Comparison of ENCODE assay signal across 19 cellular contexts in genomic region chr4:149735796-149736195, GRCh38.
DNase-seq lines count a peak whose midpoint lies in the region; ATAC-seq and TF ChIP-seq lines count a peak whose summit lies in the region.
"Had no signal": no experiment of that assay in that cellular context is flagged by ENCODE, and none has a peak within 500 bp of the region (broad histone marks: within the 10 kb centered on the region; RNA-seq: fewer than 3 reads in every experiment).

No MANE protein-coding gene starts in this region.

- no peak overlapping the region for H3K4me3 Mint-ChIP-seq in activated CD4-positive, alpha-beta T cell treated with anti-CD3 and anti-CD28 coated beads, Interleukin-2, amount 10 ng/mL, durations not matched to agents 24 days and 14 days
- H3K4me3 Mint-ChIP-seq: CD8-positive, alpha-beta T cell; stimulated activated naive B cell treated with anti-CD40 and anti-IgM and Interleukin-4, amounts not matched to agents 10 μg/mL and 1 μg/mL and 100 μg/mL, for 72 hours had no signal

- H3K27me3 ChIP-seq in vagina, result no peaks in the 10 kb centered on the region
- H3K27me3 ChIP-seq: Peyer's patch, thyroid gland had no signal

- ATAC-seq in HG02678 (IDR thresholded peaks at IDR 0.05; ENCODE audit: unreplicated experiment), result no peak
- ATAC-seq: CD8-positive, alpha-beta T cell; stimulated activated naive B cell treated with anti-CD40 and anti-IgM and Interleukin-4, amounts not matched to agents 10 μg/mL and 1 μg/mL and 100 μg/mL, for 72 hours had no signal

- DNase-seq in AG10803 (ENCODE audit: low read depth) (peak; percentile 31), LHCN-M2 (ENCODE audit: low read depth) (peak; percentile 17), fibroblast of villous mesenchyme (ENCODE audit: low read depth) (peak; percentile 49), vagina (ENCODE audit: extremely low spot score in 2 of 2) (no peak), GM19240 (ENCODE audit: insufficient read length, low spot score) (no peak)
- DNase-seq in activated CD4-positive, alpha-beta T cell treated with anti-CD3 and anti-CD28 coated beads, Interleukin-2, amount 10 ng/mL, durations not matched to agents 24 days and 14 days, result no peak
- DNase-seq: activated CD4-positive, alpha-beta T cell treated with anti-CD3 and anti-CD28 coated beads, Interleukin-2, amount 50 U/mL, for 4 hours; anterior cingulate cortex; CD8-positive, alpha-beta T cell; DND-41; effector memory CD4-positive, alpha-beta T cell; KBM-7; NCI-H1417; Peyer's patch; stimulated activated CD4-positive, alpha-beta T cell treated with anti-CD3 and anti-CD28 coated beads, Interleukin-15, amount 100 ng/mL, for 24 hours; stimulated activated naive B cell treated with anti-CD40 and anti-IgM and Interleukin-4, amounts not matched to agents 10 μg/mL and 1 μg/mL and 100 μg/mL, for 72 hours; thyroid gland had no signal

- H3K4me1 ChIP-seq in vagina, result no peaks in the 10 kb centered on the region
- H3K4me1 ChIP-seq: Peyer's patch, thyroid gland had no signal

- no peak overlapping the region for H3K27ac Mint-ChIP-seq in activated CD4-positive, alpha-beta T cell treated with anti-CD3 and anti-CD28 coated beads, Interleukin-2, amount 10 ng/mL, durations not matched to agents 24 days and 14 days
- H3K27ac Mint-ChIP-seq: CD8-positive, alpha-beta T cell; stimulated activated naive B cell treated with anti-CD40 and anti-IgM and Interleukin-4, amounts not matched to agents 10 μg/mL and 1 μg/mL and 100 μg/mL, for 72 hours had no signal

- H3K9me3 ChIP-seq in vagina, result no peaks in the 10 kb centered on the region
- H3K9me3 ChIP-seq: Peyer's patch, thyroid gland had no signal

- no peaks in the 10 kb centered on the region for H3K4me1 Mint-ChIP-seq in activated CD4-positive, alpha-beta T cell treated with anti-CD3 and anti-CD28 coated beads, Interleukin-2, amount 10 ng/mL, durations not matched to agents 24 days and 14 days
- H3K4me1 Mint-ChIP-seq: stimulated activated naive B cell treated with anti-CD40 and anti-IgM and Interleukin-4, amounts not matched to agents 10 μg/mL and 1 μg/mL and 100 μg/mL, for 72 hours had no signal

- H3K27ac ChIP-seq in VCaP (no peak overlapping the region), vagina (no peak overlapping the region)
- H3K27ac ChIP-seq: Peyer's patch, thyroid gland had no signal

- intact Hi-C loops in vagina (cut with DNase I), result no loop called here
- intact Hi-C loops in activated CD4-positive, alpha-beta T cell treated with anti-CD3 and anti-CD28 coated beads, Interleukin-2, amount 10 ng/mL, durations not matched to agents 24 days and 14 days (cut with micrococcal nuclease), result no loop called here

- H3K36me3 ChIP-seq in vagina, result no peaks in the 10 kb centered on the region
- H3K36me3 ChIP-seq: Peyer's patch, thyroid gland had no signal

- TF ChIP-seq CTCF in AG10803 (conservative IDR thresholded peaks at IDR 0.05; ENCODE audit: low read length) (no peak), VCaP (conservative IDR thresholded peaks at IDR 0.05) (0 out of 2 replicates have a peak, but pooled peaks have one; percentile 33), fibroblast of villous mesenchyme (IDR thresholded peaks at IDR 0.05; ENCODE audit: insufficient read depth, low read depth, low read length) (no peak), vagina (IDR thresholded peaks at IDR 0.05) (no peak)

- no peaks in the 10 kb centered on the region for H3K36me3 Mint-ChIP-seq in activated CD4-positive, alpha-beta T cell treated with anti-CD3 and anti-CD28 coated beads, Interleukin-2, amount 10 ng/mL, durations not matched to agents 24 days and 14 days (ENCODE audit: low read depth)
- H3K36me3 Mint-ChIP-seq: CD8-positive, alpha-beta T cell; stimulated activated naive B cell treated with anti-CD40 and anti-IgM and Interleukin-4, amounts not matched to agents 10 μg/mL and 1 μg/mL and 100 μg/mL, for 72 hours had no signal

- no peaks in the 10 kb centered on the region for H3K9me3 Mint-ChIP-seq in activated CD4-positive, alpha-beta T cell treated with anti-CD3 and anti-CD28 coated beads, Interleukin-2, amount 10 ng/mL, durations not matched to agents 24 days and 14 days

- no peak for TF ChIP-seq POLR2A in vagina (IDR thresholded peaks at IDR 0.05)

- H3K4me3 ChIP-seq in AG10803 (ENCODE audit: low read length) (no peak overlapping the region), fibroblast of villous mesenchyme (ENCODE audit: low read depth, low read length) (no peak overlapping the region), vagina (no peak overlapping the region)
- H3K4me3 ChIP-seq: Peyer's patch, thyroid gland had no signal

- H3K27me3 Mint-ChIP-seq in activated CD4-positive, alpha-beta T cell treated with anti-CD3 and anti-CD28 coated beads, Interleukin-2, amount 10 ng/mL, durations not matched to agents 24 days and 14 days, result no peaks in the 10 kb centered on the region
- H3K27me3 Mint-ChIP-seq: stimulated activated naive B cell treated with anti-CD40 and anti-IgM and Interleukin-4, amounts not matched to agents 10 μg/mL and 1 μg/mL and 100 μg/mL, for 72 hours had no signal

Comparison
In these comparisons a context has a peak if more than half of its experiments do, and no peak if none do; other contexts are left out.
1. DNase-seq: peak in AG10803 (single experiment), LHCN-M2 (single experiment) and fibroblast of villous mesenchyme (single experiment); none in vagina (0 of 2), GM19240 (single experiment) and activated CD4-positive, alpha-beta T cell treated with anti-CD3 and anti-CD28 coated beads, Interleukin-2, amount 10 ng/mL, durations not matched to agents 24 days and 14 days (single experiment).